ENCODE assay signal across 8 cellular contexts in the genomic region with DNA sequence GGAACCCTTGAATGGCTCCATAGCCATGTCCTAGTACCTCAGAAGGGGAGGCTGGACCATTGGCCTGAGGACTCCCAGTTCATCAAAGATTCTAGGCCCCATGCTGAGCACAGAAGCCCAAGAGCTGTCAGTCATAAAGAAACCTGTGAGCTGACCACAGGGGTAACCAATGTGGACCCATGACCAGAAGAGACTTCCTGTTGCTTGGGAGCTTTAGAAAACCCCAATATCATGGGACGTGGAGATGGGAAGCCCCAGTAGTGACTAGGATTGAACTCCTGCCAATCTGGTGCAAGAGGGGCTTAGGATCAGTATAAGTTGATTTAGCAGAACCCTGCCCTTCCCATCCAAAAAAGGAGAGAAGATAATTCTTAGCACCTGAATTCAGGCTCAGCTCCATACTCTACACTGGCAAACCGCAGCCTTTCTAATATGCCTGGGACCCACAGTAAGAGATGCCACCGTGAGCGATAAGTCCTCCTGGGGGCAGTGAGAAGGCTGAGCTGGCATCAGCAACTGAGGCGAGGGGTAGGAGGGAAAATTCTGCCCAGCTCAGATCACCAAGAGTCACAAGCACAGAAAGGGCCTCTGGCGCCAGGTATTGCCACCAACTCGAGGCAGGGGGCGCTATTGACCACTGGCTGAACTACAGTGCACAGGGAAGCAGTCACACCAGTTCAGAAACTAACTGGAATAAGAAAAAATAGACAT.
DNase-seq lines count a peak whose midpoint lies in the region; FAIRE-seq and TF ChIP-seq lines count a peak whose summit lies in the region.

No MANE protein-coding gene starts in this region.

- H3K27ac ChIP-seq in suprapubic skin: no peak overlapping the region

- no peaks in the 10 kb centered on the region for H3K36me3 ChIP-seq in GM06990 (ENCODE audit: control insufficient read depth, insufficient read depth, low read length)
- no peaks in the 10 kb centered on the region for H3K36me3 ChIP-seq in suprapubic skin

- FAIRE-seq in H54 (lab: Jason Lieb, UNC): no peak

- no peak for TF ChIP-seq POLR2A in H54 (IDR thresholded peaks at IDR 0.05; ENCODE audit: low read depth, low read length)
- TF ChIP-seq POLR2A in suprapubic skin (IDR thresholded peaks at IDR 0.05): no peak

- TF ChIP-seq CTCF in GM06990 (IDR thresholded peaks at IDR 0.05; ENCODE audit: insufficient read depth, low read length, poor library complexity, severe bottlenecking) (peak; percentile 84), suprapubic skin (IDR thresholded peaks at IDR 0.05) (peak; percentile 4 to 20)

- no peaks in the 10 kb centered on the region for H3K9me3 ChIP-seq in suprapubic skin

- peak; percentile 90 for TF ChIP-seq RAD21 in Ishikawa (IDR thresholded peaks at IDR 0.05; ENCODE audit: low read depth)

- 60% methylated on average over 8 of the region's 8 CpGs for WGBS in suprapubic skin

- no peak overlapping the region for H3K4me3 ChIP-seq in GM06990 (replicated peaks; ENCODE audit: low read depth, low read length)
- no peak overlapping the region for H3K4me3 ChIP-seq in suprapubic skin

- H3K27me3 ChIP-seq in GM06990 (replicated peaks; ENCODE audit: control insufficient read depth, insufficient read depth, low read length) (no peaks in the 10 kb centered on the region; the same call in 1 of the 2 replicates), suprapubic skin (no peaks in the 10 kb centered on the region)

- TF ChIP-seq EP300 in Ishikawa (IDR thresholded peaks at IDR 0.05; ENCODE audit: borderline replicate concordance): no peak
- no peak for TF ChIP-seq EP300 in suprapubic skin (IDR thresholded peaks at IDR 0.05)

- peak; percentile 33 for DNase-seq in A172 (ENCODE audit: low spot score)
- DNase-seq in GM06990 (ENCODE audit: extremely low read depth, insufficient read length): peak; percentile 37
- peak; percentile 62 for DNase-seq in H54 (ENCODE audit: insufficient read length, low spot score)
- peak; percentile 69 for DNase-seq in UCSD-AML1 (lab: John Stamatoyannopoulos, UW; ENCODE audit: unreplicated experiment)
- peak; percentile 81 for DNase-seq in iPS-NIHi11 (ENCODE audit: low spot score)
- no peak for DNase-seq in suprapubic skin (ENCODE audit: low spot score in 2 of 2)
- no peak for DNase-seq in midbrain (lab: John Stamatoyannopoulos, UW)

- H3K4me1 ChIP-seq in suprapubic skin: no peaks in the 10 kb centered on the region

TF ChIP-seq in Ishikawa, 13 proteins besides CTCF, POLR2A, EP300 and RAD21:
- TF ChIP-seq EGR1 (IDR thresholded peaks at IDR 0.05) (no peak), ZBTB7A (IDR thresholded peaks at IDR 0.05; ENCODE audit: low read depth) (no peak), FOXM1 (IDR thresholded peaks at IDR 0.05; ENCODE audit: borderline replicate concordance, low read depth) (no peak), TEAD4 (IDR thresholded peaks at IDR 0.05) (no peak)

Comparison
In these comparisons a context has a peak if more than half of its experiments do, and no peak if none do; other contexts are left out.
1. DNase-seq: peak in A172 (single experiment), GM06990 (single experiment), H54 (single experiment), UCSD-AML1 (single experiment) and iPS-NIHi11 (single experiment); none in suprapubic skin (0 of 2) and midbrain (single experiment).